ENCODE assay signal across 19 cellular contexts in the genomic region with DNA sequence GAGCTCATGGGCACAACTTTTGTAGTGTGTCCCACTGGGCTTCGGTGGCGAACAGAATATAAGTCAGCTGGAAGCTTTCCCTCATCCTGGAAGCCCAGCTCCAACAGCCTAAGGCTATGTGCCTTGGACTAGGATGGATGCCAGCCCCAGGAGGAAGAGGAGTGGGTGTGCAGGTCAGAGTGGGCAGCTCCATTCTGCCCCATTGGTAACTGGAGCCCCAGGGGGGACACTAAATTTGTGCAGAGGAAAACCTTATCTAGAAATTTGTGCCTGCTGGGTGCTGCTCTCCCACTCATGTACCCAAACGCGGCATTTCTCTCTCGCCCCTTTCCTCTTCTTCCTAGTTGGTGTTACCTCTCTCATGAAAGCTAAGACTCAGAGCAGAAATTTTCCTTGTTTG.
"Had no signal": no experiment of that assay in that cellular context is flagged by ENCODE, and none has a peak within 500 bp of the region (broad histone marks: within the 10 kb centered on the region; RNA-seq: fewer than 3 reads in every experiment).

No MANE protein-coding gene starts in this region.

- H3K4me3 ChIP-seq: coronary artery, heart left ventricle, mucosa of descending colon, pancreas, suprapubic skin, thyroid gland had no signal

- ATAC-seq: heart left ventricle; left lobe of liver; mucosa of descending colon; naive thymus-derived CD8-positive, alpha-beta T cell; right cardiac atrium had no signal

- H3K27me3 ChIP-seq: heart left ventricle, pancreas, suprapubic skin, thyroid gland had no signal

- DNase-seq: effector CD4-positive, alpha-beta T cell; endodermal cell; heart left ventricle; hippocampal formation; mucosa of descending colon; naive thymus-derived CD8-positive, alpha-beta T cell; nucleus accumbens; right cardiac atrium; small intestine; stimulated activated CD4-positive, alpha-beta T cell treated with anti-CD3 and anti-CD28 coated beads, Interleukin-2, amount 100 ng/mL, for 48 hours; stimulated activated naive CD4-positive, alpha-beta T cell treated with Interleukin-2 at 50 U/mL for 16 hours; thyroid gland had no signal

- H3K9me3 ChIP-seq: heart left ventricle, mucosa of descending colon, pancreas, suprapubic skin, thyroid gland had no signal

- H3K36me3 ChIP-seq: heart left ventricle, pancreas, suprapubic skin, thyroid gland had no signal

- FAIRE-seq: endothelial cell of umbilical vein, frontal cortex, pancreas, small intestine, urothelium cell line had no signal

- H3K27ac ChIP-seq: coronary artery, heart left ventricle, suprapubic skin, thyroid gland had no signal

- H3K4me1 ChIP-seq: heart left ventricle, suprapubic skin, thyroid gland had no signal
